In genomic region chr12:52260351-52261210, GRCh38 we compare ENCODE assay signal across 14 cellular contexts. TPM values are rescaled to one million over a fixed set of nuclear protein-coding genes. Genes with fewer than 3 reads are reported as not detected.
DNase-seq lines count a peak whose midpoint lies in the region; ATAC-seq and TF ChIP-seq lines count a peak whose summit lies in the region.
"Had no signal": no experiment of that assay in that cellular context is flagged by ENCODE, and none has a peak within 500 bp of the region (broad histone marks: within the 10 kb centered on the region; RNA-seq: fewer than 3 reads in every experiment).

No MANE protein-coding gene starts in this region.

- TF ChIP-seq RAD21 in SK-N-SH (IDR thresholded peaks at IDR 0.05; ENCODE audit: low read length) = no peak

- no peak for TF ChIP-seq EP300 in SK-N-SH (IDR thresholded peaks at IDR 0.05; ENCODE audit: borderline replicate concordance in 1 of 2, low read depth in 1 of 2, low read length in 1 of 2)

- H3K36me3 ChIP-seq in SK-N-SH (replicated peaks in 1 of 2; ENCODE audit: control insufficient read depth in 1 of 2, insufficient read depth in 2 of 2, low read length in 1 of 2) = no peaks in the 10 kb centered on the region
- H3K36me3 ChIP-seq: esophagus muscularis mucosa had no signal

- no peak for DNase-seq in SK-N-SH
- peak; percentile 74 for DNase-seq in NCI-H524 treated with DMSO at 0.1 percent for 48 hours (lab: John Stamatoyannopoulos, UW)
- no peak for DNase-seq in coronary artery (ENCODE audit: low spot score)
- peak; percentile 33 for DNase-seq in smooth muscle cell of the brain vasculature (ENCODE audit: low read depth, low spot score)
- DNase-seq in stimulated activated CD4-positive, alpha-beta T cell treated with anti-CD3 and anti-CD28 coated beads, Interleukin-4, amount 100 ng/mL, for 1 hour = no peak
- DNase-seq in stimulated activated CD4-positive, alpha-beta T cell treated with anti-CD3 and anti-CD28 coated beads, Interleukin-4, amount 100 ng/mL, for 4 hours = no peak
- no peak for DNase-seq in foreskin melanocyte
- DNase-seq: ACHN; immature natural killer cell; naive thymus-derived CD4-positive, alpha-beta T cell; T-cell had no signal

- H3K4me3 ChIP-seq in SK-N-SH (ENCODE audit: low read depth in 2 of 2, low read length in 1 of 2) (no peak overlapping the region), coronary artery (no peak overlapping the region)
- H3K4me3 ChIP-seq: esophagus muscularis mucosa had no signal

- no peaks in the 10 kb centered on the region for H3K9me3 ChIP-seq in SK-N-SH
- H3K9me3 ChIP-seq: esophagus muscularis mucosa had no signal

- CTCF ChIA-PET in SK-N-SH (lab: Yijun Ruan, JAX) = interaction anchor here (0.8 to 6.8 kb wide), 4 partner anchors 13 to 66 kb away, joined by 3 to 42 read pairs (median 11); no protein-coding TSS in a partner anchor

- no peaks in the 10 kb centered on the region for H4K20me1 ChIP-seq in SK-N-SH (ENCODE audit: insufficient read depth)

- no peaks in the 10 kb centered on the region for H3K79me2 ChIP-seq in SK-N-SH (ENCODE audit: insufficient read depth)

- TF ChIP-seq CTCF in SK-N-SH (IDR thresholded peaks at IDR 0.05) = no peak
- no peak for TF ChIP-seq CTCF in coronary artery (IDR thresholded peaks at IDR 0.05)

- peaks cover 3 to 16% of the 10 kb centered on the region in 2 experiments; a peak in 3 of 4 replicates for H3K4me1 ChIP-seq in SK-N-SH (ENCODE audit: control insufficient read depth in 1 of 2, insufficient read depth in 2 of 2, low read depth in 1 of 2, low read length in 1 of 2)

- H3K9me2 ChIP-seq in SK-N-SH = no peaks in the 10 kb centered on the region

- no peak for ATAC-seq in SK-N-SH treated with all-trans-retinoic acid at 6 μM for 48 hours
- ATAC-seq: naive thymus-derived CD4-positive, alpha-beta T cell; T-cell had no signal

- no peak overlapping the region for H3K9ac ChIP-seq in SK-N-SH

- peak overlapping the region; percentile 24; the same call in 1 of the 2 replicates for H3K4me2 ChIP-seq in SK-N-SH

- 76% methylated on average over 9 of the region's 9 CpGs for WGBS in SK-N-SH (ENCODE audit: low lambda C conversion rate)

- H3K27ac ChIP-seq in SK-N-SH (ENCODE audit: low read depth in 2 of 2, low read length in 1 of 2) = peak overlapping the region in 1 of 2 experiments; percentile 21; a peak in 1 of 4 replicates
- peak overlapping the region; percentile 20 to 50 for H3K27ac ChIP-seq in coronary artery
- H3K27ac ChIP-seq: esophagus muscularis mucosa had no signal

- peaks cover 7% of the 10 kb centered on the region for H3F3A ChIP-seq in SK-N-SH (replicated peaks; ENCODE audit: insufficient read depth)

- H3K27me3 ChIP-seq in SK-N-SH (ENCODE audit: insufficient read depth) = no peaks in the 10 kb centered on the region

- no peak overlapping the region for H2AFZ ChIP-seq in SK-N-SH (ENCODE audit: low read depth)

- POLR2A ChIA-PET in SK-N-SH (lab: Yijun Ruan, JAX) = no interaction called here

TF ChIP-seq in SK-N-SH, 30 proteins besides CTCF, POLR2A, EP300 and RAD21 (continues in another document):
- TF ChIP-seq MAX (IDR thresholded peaks at IDR 0.05; ENCODE audit: low read depth) = no peak
- TF ChIP-seq USF1 (IDR thresholded peaks at IDR 0.05; ENCODE audit: borderline replicate concordance, low read depth) = no peak
- TF ChIP-seq MXI1 (IDR thresholded peaks at IDR 0.05; ENCODE audit: low read depth, low read length) = no peak
- TF ChIP-seq PBX3 (IDR thresholded peaks at IDR 0.05) = 0 out of 2 replicates have a peak, but pooled peaks have one; percentile 12
- no peak for TF ChIP-seq FOSL2 (IDR thresholded peaks at IDR 0.05; ENCODE audit: borderline replicate concordance, low read depth)
- TF ChIP-seq GATA2 (CRISPR knock-in tag; IDR thresholded peaks at IDR 0.05) = no peak
- TF ChIP-seq SMC3 (IDR thresholded peaks at IDR 0.05; ENCODE audit: low read depth, low read length) = no peak
- TF ChIP-seq SIN3A (IDR thresholded peaks at IDR 0.05; ENCODE audit: borderline replicate concordance, low read depth, low read length) = no peak
- TF ChIP-seq ELF1 (IDR thresholded peaks at IDR 0.05) = no peak
- no peak for TF ChIP-seq USF2 (IDR thresholded peaks at IDR 0.05; ENCODE audit: borderline replicate concordance, low read depth, low read length)
- TF ChIP-seq RFX5 (IDR thresholded peaks at IDR 0.05; ENCODE audit: low read length) = no peak

TF ChIP-seq in SK-N-SH treated with all-trans-retinoic acid at 6 μM for 48 hours, 23 proteins besides CTCF, POLR2A, EP300 and RAD21:
- TF ChIP-seq ZFP30 (CRISPR knock-in tag; IDR thresholded peaks at IDR 0.05) (no peak), ISL1 (CRISPR knock-in tag; IDR thresholded peaks at IDR 0.05) (no peak), TSHZ2 (CRISPR knock-in tag; IDR thresholded peaks at IDR 0.05) (no peak), OSR1 (CRISPR knock-in tag; IDR thresholded peaks at IDR 0.05) (no peak), GLIS3 (CRISPR knock-in tag; IDR thresholded peaks at IDR 0.05) (no peak), ZC3H10 (CRISPR knock-in tag; IDR thresholded peaks at IDR 0.05) (no peak), ZNF8 (CRISPR knock-in tag; IDR thresholded peaks at IDR 0.05) (no peak), BACH2 (CRISPR knock-in tag; IDR thresholded peaks at IDR 0.05; ENCODE audit: borderline replicate concordance) (no peak), ZNF70 (CRISPR knock-in tag; IDR thresholded peaks at IDR 0.05) (no peak), SNAI2 (CRISPR knock-in tag; IDR thresholded peaks at IDR 0.05) (no peak), POU6F1 (CRISPR knock-in tag; IDR thresholded peaks at IDR 0.05; ENCODE audit: borderline replicate concordance, low read depth) (no peak), CSDC2 (CRISPR knock-in tag; IDR thresholded peaks at IDR 0.05) (no peak), TCF4 (CRISPR knock-in tag; IDR thresholded peaks at IDR 0.05; ENCODE audit: borderline replicate concordance) (no peak), CREB5 (CRISPR knock-in tag; IDR thresholded peaks at IDR 0.05; ENCODE audit: low read depth) (no peak), ZFP3 (CRISPR knock-in tag; IDR thresholded peaks at IDR 0.05) (no peak), ESRRG (CRISPR knock-in tag; IDR thresholded peaks at IDR 0.05) (no peak), ZNF565 (CRISPR knock-in tag; conservative IDR thresholded peaks at IDR 0.05; ENCODE audit: low read depth) (no peak), ARNTL (CRISPR knock-in tag; IDR thresholded peaks at IDR 0.05; ENCODE audit: borderline replicate concordance, low read depth) (no peak), RARB (CRISPR knock-in tag; IDR thresholded peaks at IDR 0.05) (no peak)

RNA-seq across cellular contexts. Expression of gene KRT86, which starts 13.9 kb away (rescaled TPM):
- 0.34 and 0.56 TPM in 2 replicates for polyA plus RNA-seq in SK-N-SH (2012; rRNA removed)
- 0.18 and 0.20 TPM in 2 replicates for polyA plus RNA-seq in SK-N-SH (2012; cell fraction: cytosol; rRNA removed)
- 0.99 and 1.1 TPM in 2 replicates for polyA plus RNA-seq in SK-N-SH (2012; cell fraction: nucleus; rRNA removed)
- polyA plus RNA-seq: IgD-negative memory B cell; naive thymus-derived CD4-positive, alpha-beta T cell had no signal

RNA-seq across cellular contexts. Expression of gene KRT7, which starts 27.5 kb away (rescaled TPM):
- 3.2 and 5.4 TPM in 2 replicates for polyA plus RNA-seq in SK-N-SH (2012; rRNA removed)
- polyA plus RNA-seq in SK-N-SH (2012; cell fraction: cytosol; rRNA removed) = 2.9 TPM in 2 replicates
- 1.9 and 3.3 TPM in 2 replicates for polyA plus RNA-seq in SK-N-SH (2012; cell fraction: nucleus; rRNA removed)
- polyA plus RNA-seq: IgD-negative memory B cell; immature natural killer cell; naive thymus-derived CD4-positive, alpha-beta T cell had no signal

RNA-seq across cellular contexts. Expression of gene KRT81, which starts 30.8 kb away (rescaled TPM):
- 0.80 and 1.9 TPM in 2 replicates for polyA plus RNA-seq in SK-N-SH (2012; rRNA removed)
- 0.42 and 0.83 TPM in 2 replicates for polyA plus RNA-seq in SK-N-SH (2012; cell fraction: cytosol; rRNA removed)
- polyA plus RNA-seq in SK-N-SH (2012; cell fraction: nucleus; rRNA removed) = 1.1 and 1.8 TPM in 2 replicates
- polyA plus RNA-seq: IgD-negative memory B cell; naive thymus-derived CD4-positive, alpha-beta T cell had no signal

Comparison
In these comparisons a context has a peak if more than half of its experiments do, and no peak if none do; other contexts are left out.
1. DNase-seq: peak in NCI-H524 treated with DMSO at 0.1 percent for 48 hours (single experiment) and smooth muscle cell of the brain vasculature (single experiment); none in SK-N-SH (single experiment), coronary artery (single experiment), stimulated activated CD4-positive, alpha-beta T cell treated with anti-CD3 and anti-CD28 coated beads, Interleukin-4, amount 100 ng/mL, for 1 hour (single experiment), stimulated activated CD4-positive, alpha-beta T cell treated with anti-CD3 and anti-CD28 coated beads, Interleukin-4, amount 100 ng/mL, for 4 hours (0 of 2) and foreskin melanocyte (single experiment).